ENCODE assay signal across 8 cellular contexts in genomic region chr5:472076-472655, GRCh38. TPM values are rescaled to one million over a fixed set of nuclear protein-coding genes. Genes with fewer than 3 reads are reported as not detected.
DNase-seq lines count a peak whose midpoint lies in the region; ATAC-seq, FAIRE-seq and TF ChIP-seq lines count a peak whose summit lies in the region.

No MANE protein-coding gene starts in this region.

- H3K27ac Mint-ChIP-seq in stimulated activated memory B cell treated with anti-CD40 and anti-IgM and Interleukin-4, amounts not matched to agents 10 μg/mL and 1 μg/mL and 100 μg/mL, for 72 hours = peak overlapping the region; percentile 69

- intact Hi-C loops in GM12878 (cut with micrococcal nuclease; ENCODE audit: unreplicated experiment) = loop anchor here (10.0 kb wide), 1 partner anchor 143 kb away; the partner anchor contains the start of gene CEP72

- H3K9ac ChIP-seq in GM12878 (ENCODE audit: control insufficient read depth, insufficient read depth, low read length) = peak overlapping the region; percentile 93

- SMC1A ChIA-PET in GM12878 (lab: Charles Lee; ENCODE audit: uncharacterized antibody, unreplicated experiment) = interaction anchor here (0.7 to 1.7 kb wide), 6 partner anchors 11 to 155 kb away, joined by 3 to 9 read pairs (median 3); no protein-coding TSS in a partner anchor

- H3K4me1 ChIP-seq in GM12878 (ENCODE audit: control insufficient read depth, insufficient read depth, low read length) = peaks cover 4% of the 10 kb centered on the region

- CTCF ChIA-PET in GM12878 (lab: Yijun Ruan, JAX) = interaction anchor here (1.2 to 5.4 kb wide), 3 partner anchors 20 to 155 kb away, joined by 3 to 46 read pairs (median 12); no protein-coding TSS in a partner anchor

- BruUV-seq in GM12878 (replicated peaks; lab: Mats Ljungman, UMichigan) = TSS peak; percentile 85

- no peaks in the 10 kb centered on the region for H3K9me3 Mint-ChIP-seq in stimulated activated memory B cell treated with anti-CD40 and anti-IgM and Interleukin-4, amounts not matched to agents 10 μg/mL and 1 μg/mL and 100 μg/mL, for 72 hours

- no peak for TF ChIP-seq RAD21 in GM12878 (IDR thresholded peaks at IDR 0.05; ENCODE audit: insufficient read depth, low read depth, low read length)

- in situ Hi-C loops in GM12878 (cut with MboI) = no loop called here

- no peak overlapping the region; the same call in 1 of the 2 replicates for H2AFZ ChIP-seq in GM12878 (ENCODE audit: control insufficient read depth, low read depth, low read length)

- no peak for FAIRE-seq in GM12878 (lab: Jason Lieb, UNC)

- TF ChIP-seq POLR2A in GM12878 (IDR thresholded peaks at IDR 0.05; ENCODE audit: low read depth, low read length) = 0 out of 2 replicates have a peak, but pooled peaks have one; percentile 41

- H3K4me3 ChIP-seq in GM12878 = peak overlapping the region; percentile 97

- RAD21 ChIA-PET in GM12878 (lab: Charles Lee; ENCODE audit: unreplicated experiment) = interaction anchor here (0.8 to 2.7 kb wide), 4 partner anchors 14 to 155 kb away, joined by 3 to 18 read pairs (median 7); no protein-coding TSS in a partner anchor

- H3K79me2 ChIP-seq in GM12878 (ENCODE audit: control insufficient read depth, insufficient read depth, low read length) = peaks cover 21% of the 10 kb centered on the region

- no peak for TF ChIP-seq CTCF in GM12878 (IDR thresholded peaks at IDR 0.05 in 2 of 3, conservative IDR thresholded peaks at IDR 0.05 in 1 of 3; ENCODE audit: control insufficient read depth in 2 of 3, extremely low read depth in 1 of 3, insufficient read depth in 1 of 3, low read depth in 3 of 3, low read length in 3 of 3)

- no peaks in the 10 kb centered on the region for H3K27me3 ChIP-seq in GM12878 (replicated peaks in 1 of 2; ENCODE audit: control insufficient read depth in 2 of 2, insufficient read depth in 2 of 2, low read length in 1 of 2)

- H3K36me3 Mint-ChIP-seq in stimulated activated memory B cell treated with anti-CD40 and anti-IgM and Interleukin-4, amounts not matched to agents 10 μg/mL and 1 μg/mL and 100 μg/mL, for 72 hours = peaks cover 70% of the 10 kb centered on the region

- peak overlapping the region; percentile 80 for H3K4me2 ChIP-seq in GM12878 (ENCODE audit: control insufficient read depth, insufficient read depth)

- ATAC-seq in GM21619 (IDR thresholded peaks at IDR 0.05; ENCODE audit: unreplicated experiment) = peak; percentile 10
- ATAC-seq in GM12878 = peak; percentile 53
- ATAC-seq in stimulated activated memory B cell treated with anti-CD40 and anti-IgM and Interleukin-4, amounts not matched to agents 10 μg/mL and 1 μg/mL and 100 μg/mL, for 72 hours = peak; percentile 28

- no peak for TF ChIP-seq EP300 in GM12878 (IDR thresholded peaks at IDR 0.05; ENCODE audit: borderline replicate concordance in 1 of 2, control insufficient read depth in 1 of 2, low read depth in 2 of 2, low read length in 2 of 2)

- WGBS in GM12878 (ENCODE audit: insufficient coverage, insufficient replicate concordance, low lambda C conversion rate, missing lambda C conversion rate) = 3% methylated on average over 30 of the region's 30 CpGs

- H3K27ac ChIP-seq in KOPT-K1 (ENCODE audit: low read depth, low read length, poor library complexity, severe bottlenecking) (peak overlapping the region; percentile 84), GM12878 (ENCODE audit: control insufficient read depth, insufficient read depth) (peak overlapping the region; percentile 72)

- H3K4me1 Mint-ChIP-seq in stimulated activated memory B cell treated with anti-CD40 and anti-IgM and Interleukin-4, amounts not matched to agents 10 μg/mL and 1 μg/mL and 100 μg/mL, for 72 hours = peaks cover 62% of the 10 kb centered on the region

- H3K36me3 ChIP-seq in KOPT-K1 (ENCODE audit: insufficient read depth, low read length) (peaks cover 26% of the 10 kb centered on the region), GM12878 (ENCODE audit: control insufficient read depth in 2 of 2, insufficient read depth in 2 of 2, low read length in 1 of 2) (no peaks in the 10 kb centered on the region; a peak in 1 of 4 replicates)

- no peaks in the 10 kb centered on the region for H4K20me1 ChIP-seq in GM12878 (ENCODE audit: control insufficient read depth, insufficient read depth)

- DNase-seq in GM03348 (ENCODE audit: low spot score) (peak; percentile 64), GM12878 (ENCODE audit: low read depth, low spot score) (no peak), kidney tubule cell (ENCODE audit: low spot score) (peak; percentile 22), SHP77 (lab: John Stamatoyannopoulos, UW) (no peak), iPS-NIHi11 (ENCODE audit: low spot score) (no peak)

- peaks cover 37% of the 10 kb centered on the region for H3K27me3 Mint-ChIP-seq in stimulated activated memory B cell treated with anti-CD40 and anti-IgM and Interleukin-4, amounts not matched to agents 10 μg/mL and 1 μg/mL and 100 μg/mL, for 72 hours

- POLR2A ChIA-PET in GM12878 (lab: Charles Lee) = interaction anchor here (0.7 to 2.9 kb wide), 4 partner anchors 12 to 47 kb away, joined by 3 to 17 read pairs (median 7); no protein-coding TSS in a partner anchor

- peak overlapping the region; percentile 83 for H3K4me3 Mint-ChIP-seq in stimulated activated memory B cell treated with anti-CD40 and anti-IgM and Interleukin-4, amounts not matched to agents 10 μg/mL and 1 μg/mL and 100 μg/mL, for 72 hours

- H3K9me3 ChIP-seq in KOPT-K1 (ENCODE audit: insufficient read depth, low read length, poor library complexity, severe bottlenecking) (no peaks in the 10 kb centered on the region), GM12878 (replicated peaks; ENCODE audit: control insufficient read depth, insufficient read depth, low read length) (no peaks in the 10 kb centered on the region)

TF ChIP-seq in GM12878, 131 proteins besides CTCF, POLR2A, EP300 and RAD21 (continues in another document):
- TF ChIP-seq RBBP5 (conservative IDR thresholded peaks at IDR 0.05) (no peak), BCL11A (IDR thresholded peaks at IDR 0.05; ENCODE audit: low read depth, low read length) (no peak), PAX8 (IDR thresholded peaks at IDR 0.05) (no peak), TCF12 (IDR thresholded peaks at IDR 0.05; ENCODE audit: low read depth, low read length) (0 out of 2 replicates have a peak, but pooled peaks have one; percentile 9), DPF2 (IDR thresholded peaks at IDR 0.05) (0 out of 2 replicates have a peak, but pooled peaks have one; percentile 21), CREM (IDR thresholded peaks at IDR 0.05; ENCODE audit: low read depth) (peak; percentile 4; the same call in 1 of the 2 replicates), NR2F1 (conservative IDR thresholded peaks at IDR 0.05) (0 out of 2 replicates have a peak, but pooled peaks have one; percentile 11), FOXK2 (IDR thresholded peaks at IDR 0.05) (no peak), EGR1 (IDR thresholded peaks at IDR 0.05; ENCODE audit: borderline replicate concordance in 1 of 2, low read depth in 2 of 2, low read length in 2 of 2) (0 out of 3 replicates have a peak, but pooled peaks of 1 of the 2 experiments have one; percentile 48), POLR2AphosphoS2 (IDR thresholded peaks at IDR 0.05; ENCODE audit: low read depth, low read length) (0 out of 2 replicates have a peak, but pooled peaks have one; percentile 22)

RNA-seq across cellular contexts. Expression of gene EXOC3, which starts 29.2 kb away (rescaled TPM):
- 139 and 145 TPM in 2 replicates for total RNA-seq in GM12878 (2013; cell fraction: nucleolus; rRNA removed)
- total RNA-seq in GM12878 (2014; rRNA removed) (28.6 and 32.5 TPM in 2 replicates), GM12878 (2014; rRNA removed; fragmentation: Illumina TruSeq; extraction: Trizol) (22.4 and 25.4 TPM in 2 replicates), GM12878 (2021) (48.9 and 50.3 TPM in 2 replicates)
- polyA plus RNA-seq in GM12878 (2011; ENCODE audit: low read depth) = 26.9 TPM
- polyA plus RNA-seq in GM12878 (2011; rRNA removed) (16.4 and 22.6 TPM in 2 replicates), GM12878 (2014; fragmentation: Illumina TruSeq; extraction: Trizol) (18.5 and 24.8 TPM in 2 replicates), GM12878 (2014; fragmentation: Nextera tagmentation; extraction: Ambion mirVana) (1 to 10 TPM; 1.6 to 7.2 TPM), GM12878 (2014; rRNA removed) (30.5 and 33.2 TPM in 2 replicates), GM12878 (2016; fragmentation: Nextera tagmentation; extraction: Ambion mirVana) (10 to 100 TPM; 52.7 to 53.0 TPM)
- 24.5 and 26.9 TPM in 2 replicates for polyA plus RNA-seq in GM12878 (2011; cell fraction: cytosol; rRNA removed)
- polyA plus RNA-seq in GM12878 (2011; cell fraction: nucleus; rRNA removed) = 77.4 and 98.6 TPM in 2 replicates
- polyA plus RNA-seq in GM12878 (2012) = 40.4 and 47.5 TPM in 2 replicates
- 26.3 and 28.8 TPM in 2 replicates for polyA minus RNA-seq in GM12878 (2011; rRNA and poly(A)+ RNA removed)
- polyA minus RNA-seq in GM12878 (2011; cell fraction: cytosol; rRNA and poly(A)+ RNA removed) = 10.8 and 14.6 TPM in 2 replicates
- 21.5 and 30.1 TPM in 2 replicates for polyA minus RNA-seq in GM12878 (2011; cell fraction: nucleus; rRNA and poly(A)+ RNA removed)

RNA-seq across cellular contexts. Expression of gene SLC9A3, which starts 52.1 kb away (rescaled TPM):
- 4.6 TPM in 2 replicates for total RNA-seq in GM12878 (2013; cell fraction: nucleolus; rRNA removed)
- 2.8 and 3.2 TPM in 2 replicates for total RNA-seq in GM12878 (2014; rRNA removed)
- total RNA-seq in GM12878 (2014; rRNA removed; fragmentation: Illumina TruSeq; extraction: Trizol) = 0.89 and 1.1 TPM in 2 replicates
- 2.3 and 2.5 TPM in 2 replicates for total RNA-seq in GM12878 (2021)
- polyA plus RNA-seq in GM12878 (2011; ENCODE audit: low read depth) = 1.1 TPM
- 1.1 and 1.6 TPM in 2 replicates for polyA plus RNA-seq in GM12878 (2011; rRNA removed)
- 1.6 and 2.1 TPM in 2 replicates for polyA plus RNA-seq in GM12878 (2011; cell fraction: cytosol; rRNA removed)
- polyA plus RNA-seq in GM12878 (2011; cell fraction: nucleus; rRNA removed) = 4.8 and 5.6 TPM in 2 replicates
- 1.6 and 1.9 TPM in 2 replicates for polyA plus RNA-seq in GM12878 (2012)
- polyA plus RNA-seq in GM12878 (2014; fragmentation: Illumina TruSeq; extraction: Trizol) = 1.5 and 1.7 TPM in 2 replicates
- under 1 TPM in 1 of 2 experiments, not detected in 1; 0.04 TPM for polyA plus RNA-seq in GM12878 (2014; fragmentation: Nextera tagmentation; extraction: Ambion mirVana)
- 4.7 and 5.2 TPM in 2 replicates for polyA plus RNA-seq in GM12878 (2014; rRNA removed)
- polyA plus RNA-seq in GM12878 (2016; fragmentation: Nextera tagmentation; extraction: Ambion mirVana) = 1 to 10 TPM; 2.9 to 3.1 TPM
- polyA minus RNA-seq in GM12878 (2011; rRNA and poly(A)+ RNA removed) = 0.44 and 0.82 TPM in 2 replicates
- 0.62 TPM in 1 of 2 replicates, not detected in the other for polyA minus RNA-seq in GM12878 (2011; cell fraction: cytosol; rRNA and poly(A)+ RNA removed)
- polyA minus RNA-seq in GM12878 (2011; cell fraction: nucleus; rRNA and poly(A)+ RNA removed) = 1.8 and 2.9 TPM in 2 replicates

Comparison
In these comparisons a context has a peak if more than half of its experiments do, and no peak if none do; other contexts are left out.
1. DNase-seq: peak in GM03348 (single experiment) and kidney tubule cell (single experiment); none in GM12878 (single experiment), SHP77 (0 of 2) and iPS-NIHi11 (single experiment).
2. Peak in every context shown above with its lines, with median percentiles within 50 percentile points of each other: ATAC-seq.